In the genomic region with DNA sequence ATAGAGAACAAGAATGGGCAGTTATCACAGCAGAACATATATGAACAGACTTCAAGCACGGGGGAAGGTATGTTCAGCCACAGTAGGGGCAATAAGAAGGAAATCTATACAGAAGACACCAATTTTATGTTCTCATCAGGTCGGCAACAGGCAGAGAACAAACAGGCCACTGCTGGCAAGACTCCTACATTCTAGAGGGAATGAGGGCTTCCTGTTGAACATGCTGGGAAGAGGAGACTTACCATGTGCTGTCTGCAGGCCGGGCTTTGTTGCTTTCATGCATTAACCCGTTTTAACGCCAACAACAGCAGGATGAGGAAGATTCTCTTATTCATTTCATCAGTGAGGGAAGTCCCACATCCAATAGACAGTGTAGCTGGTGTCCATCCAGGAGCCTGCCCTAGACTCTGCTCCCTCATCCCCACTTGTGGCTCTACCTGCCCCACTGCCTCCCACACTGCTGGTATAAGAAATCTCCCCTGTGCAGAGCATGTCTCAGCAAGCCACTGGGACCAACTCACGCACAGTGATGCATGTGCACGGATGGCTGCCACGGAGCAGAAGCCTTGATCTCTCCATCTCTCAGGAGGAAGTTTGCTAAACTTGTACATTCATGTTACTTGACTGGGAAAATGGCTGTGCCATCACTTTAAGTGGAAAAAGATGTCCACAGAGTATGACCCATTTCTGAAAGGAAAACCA, we compare ENCODE assay signal across 15 cellular contexts.
A peak's percentile ranks its signal among the peaks of the same experiment; 100 is the strongest.
DNase-seq lines count a peak whose midpoint lies in the region; ATAC-seq and TF ChIP-seq lines count a peak whose summit lies in the region.
"Had no signal": no experiment of that assay in that cellular context is flagged by ENCODE, and none has a peak within 500 bp of the region (broad histone marks: within the 10 kb centered on the region; RNA-seq: fewer than 3 reads in every experiment).

No MANE protein-coding gene starts in this region.

- no peaks in the 10 kb centered on the region for H3K27me3 ChIP-seq in heart left ventricle
- no peaks in the 10 kb centered on the region for H3K27me3 ChIP-seq in right cardiac atrium (ENCODE audit: control insufficient read depth, insufficient read depth)
- H3K27me3 ChIP-seq in left lung: no peaks in the 10 kb centered on the region
- H3K27me3 ChIP-seq in CD8-positive, alpha-beta memory T cell (ENCODE audit: insufficient read depth, low read length, poor library complexity, severe bottlenecking): peaks cover 5% of the 10 kb centered on the region

- POLR2A ChIA-PET in CD8-positive, alpha-beta memory T cell (lab: Charles Lee): no interaction called here
- POLR2A ChIA-PET in activated CD4-positive, alpha-beta memory T cell treated with anti-CD3 and anti-CD28 coated beads for 36 hours (lab: Charles Lee): no interaction called here

- CTCF ChIA-PET in CD8-positive, alpha-beta memory T cell (lab: Charles Lee): no interaction called here
- CTCF ChIA-PET in activated CD4-positive, alpha-beta memory T cell treated with anti-CD3 and anti-CD28 coated beads for 36 hours (lab: Charles Lee): no interaction called here

- no peaks in the 10 kb centered on the region for H3K36me3 Mint-ChIP-seq in CD8-positive, alpha-beta memory T cell
- no peaks in the 10 kb centered on the region for H3K36me3 Mint-ChIP-seq in activated CD4-positive, alpha-beta memory T cell treated with anti-CD3 and anti-CD28 coated beads for 36 hours
- H3K36me3 Mint-ChIP-seq: activated naive CD8-positive, alpha-beta T cell had no signal

- intact Hi-C loops in heart left ventricle (cut with DNase I) (no loop called here), right cardiac atrium (cut with DNase I) (no loop called here), left lung (cut with DNase I) (no loop called here)
- intact Hi-C loops in activated CD4-positive, alpha-beta memory T cell treated with anti-CD3 and anti-CD28 coated beads for 36 hours (cut with micrococcal nuclease): no loop called here

- H3K9me3 Mint-ChIP-seq in CD8-positive, alpha-beta memory T cell: no peaks in the 10 kb centered on the region
- H3K9me3 Mint-ChIP-seq in activated CD4-positive, alpha-beta memory T cell treated with anti-CD3 and anti-CD28 coated beads for 36 hours: no peaks in the 10 kb centered on the region

- 46 to 49% (median 46%) methylated on average over 8 of the region's 8 CpGs for WGBS in heart left ventricle, 4 donors
- 45% methylated on average over 8 of the region's 8 CpGs for WGBS in right cardiac atrium

- peaks cover 11 to 13% of the 10 kb centered on the region in 2 donors for H3K27me3 Mint-ChIP-seq in CD8-positive, alpha-beta memory T cell
- H3K27me3 Mint-ChIP-seq in activated CD4-positive, alpha-beta memory T cell treated with anti-CD3 and anti-CD28 coated beads for 36 hours: no peaks in the 10 kb centered on the region
- H3K27me3 Mint-ChIP-seq: activated CD4-positive, alpha-beta T cell treated with anti-CD3 and anti-CD28 coated beads for 36 hours; activated naive CD8-positive, alpha-beta T cell had no signal

- H3K4me1 ChIP-seq in heart left ventricle (peaks cover 0 to 37% (median 21%) of the 10 kb centered on the region in 12 donors), right cardiac atrium (ENCODE audit: control insufficient read depth, insufficient read depth, low read length) (peaks cover 5% of the 10 kb centered on the region), left lung (peaks cover 9 to 19% of the 10 kb centered on the region in 2 donors)
- no peaks in the 10 kb centered on the region for H3K4me1 ChIP-seq in CD8-positive, alpha-beta memory T cell (ENCODE audit: insufficient read depth, low read length)

- H3K4me1 Mint-ChIP-seq in CD8-positive, alpha-beta memory T cell: no peaks in the 10 kb centered on the region
- H3K4me1 Mint-ChIP-seq in activated CD4-positive, alpha-beta memory T cell treated with anti-CD3 and anti-CD28 coated beads for 36 hours (ENCODE audit: low read depth): no peaks in the 10 kb centered on the region
- H3K4me1 Mint-ChIP-seq: activated CD4-positive, alpha-beta T cell treated with anti-CD3 and anti-CD28 coated beads for 36 hours had no signal

- TF ChIP-seq CTCF in heart left ventricle (IDR thresholded peaks at IDR 0.05) (no peak), left lung (IDR thresholded peaks at IDR 0.05) (no peak)

- no peak overlapping the region for H3K4me3 Mint-ChIP-seq in CD8-positive, alpha-beta memory T cell
- no peak overlapping the region for H3K4me3 Mint-ChIP-seq in activated CD4-positive, alpha-beta memory T cell treated with anti-CD3 and anti-CD28 coated beads for 36 hours
- H3K4me3 Mint-ChIP-seq: activated CD4-positive, alpha-beta T cell treated with anti-CD3 and anti-CD28 coated beads for 36 hours; activated naive CD8-positive, alpha-beta T cell had no signal

- H3K36me3 ChIP-seq in heart left ventricle (no peaks in the 10 kb centered on the region), left lung (no peaks in the 10 kb centered on the region)
- H3K36me3 ChIP-seq in CD8-positive, alpha-beta memory T cell (ENCODE audit: insufficient read depth, low read length): no peaks in the 10 kb centered on the region

- peak in 3 of 4 donors; percentile 12 to 51 (median 44) for ATAC-seq in heart left ventricle
- ATAC-seq in right cardiac atrium: no peak
- ATAC-seq in left lung: peak; percentile 25
- no peak for ATAC-seq in HG03280 (IDR thresholded peaks at IDR 0.05; ENCODE audit: unreplicated experiment)
- ATAC-seq: activated CD4-positive, alpha-beta T cell treated with anti-CD3 and anti-CD28 coated beads for 36 hours had no signal

- H3K4me3 ChIP-seq in heart left ventricle (no peak overlapping the region), right cardiac atrium (ENCODE audit: low read length) (no peak overlapping the region), left lung (no peak overlapping the region)
- no peak overlapping the region for H3K4me3 ChIP-seq in CD8-positive, alpha-beta memory T cell (ENCODE audit: low read length)

- DNase-seq in heart left ventricle (no peak), right cardiac atrium (no peak), dermis blood vessel endothelial cell (peak; percentile 33), left lung (peak in 1 of 2 donors; percentile 27)
- DNase-seq in stimulated activated CD4-positive, alpha-beta T cell treated with anti-CD3 and anti-CD28 coated beads, Interleukin-2, amount 100 ng/mL, for 48 hours: no peak
- no peak for DNase-seq in CD8-positive, alpha-beta memory T cell
- DNase-seq in activated CD4-positive, alpha-beta memory T cell treated with anti-CD3 and anti-CD28 coated beads for 36 hours: no peak
- DNase-seq: ACHN; activated CD4-positive, alpha-beta T cell treated with anti-CD3 and anti-CD28 coated beads for 36 hours; Caco-2; GF-D8; NCI-H187 had no signal

- TF ChIP-seq POLR2A in heart left ventricle (IDR thresholded peaks at IDR 0.05): no peak

- H3K27ac ChIP-seq in heart left ventricle (peak overlapping the region in 2 of 12 donors; percentile 16 to 49), right cardiac atrium (ENCODE audit: low read length) (no peak overlapping the region), left lung (peak overlapping the region in 1 of 2 donors; percentile 7)
- H3K27ac ChIP-seq in CD8-positive, alpha-beta memory T cell (ENCODE audit: low read depth, low read length): no peak overlapping the region

- H3K27ac Mint-ChIP-seq in CD8-positive, alpha-beta memory T cell: no peak overlapping the region
- no peak overlapping the region for H3K27ac Mint-ChIP-seq in activated CD4-positive, alpha-beta memory T cell treated with anti-CD3 and anti-CD28 coated beads for 36 hours
- H3K27ac Mint-ChIP-seq: activated CD4-positive, alpha-beta T cell treated with anti-CD3 and anti-CD28 coated beads for 36 hours; activated naive CD8-positive, alpha-beta T cell; progenitor cell of endocrine pancreas had no signal

- H3K9me3 ChIP-seq in heart left ventricle (no peaks in the 10 kb centered on the region), right cardiac atrium (ENCODE audit: control insufficient read depth, low read length) (no peaks in the 10 kb centered on the region), left lung (peaks cover 0 to 2% of the 10 kb centered on the region in 2 donors)
- no peaks in the 10 kb centered on the region for H3K9me3 ChIP-seq in CD8-positive, alpha-beta memory T cell (ENCODE audit: low read length)
- H3K9me3 ChIP-seq: Caco-2 had no signal

Comparison
In these comparisons a context has a peak if more than half of its experiments do, and no peak if none do; other contexts are left out.
1. ATAC-seq: peak in heart left ventricle (3 of 4) and left lung (single experiment); none in right cardiac atrium (0 of 2) and HG03280 (single experiment).